33 cellular contexts compared by ENCODE assay signal in genomic region chr1:227111782-227112181, GRCh38.
"Had no signal": no experiment of that assay in that cellular context is flagged by ENCODE, and none has a peak within 500 bp of the region (broad histone marks: within the 10 kb centered on the region; RNA-seq: fewer than 3 reads in every experiment).

No MANE protein-coding gene starts in this region.

- H3K4me1 ChIP-seq: adrenal gland, ascending aorta, body of pancreas, breast epithelium had no signal

- H3K27me3 ChIP-seq: adrenal gland, ascending aorta, body of pancreas, brain microvascular endothelial cell, breast epithelium, cardiac muscle cell had no signal

- H3K9me3 ChIP-seq: adrenal gland, body of pancreas, breast epithelium had no signal

- H3K4me3 ChIP-seq: adrenal gland, ascending aorta, body of pancreas, breast epithelium, cardiac muscle cell had no signal

- H3K36me3 ChIP-seq: adrenal gland, breast epithelium, cardiac muscle cell had no signal

- FAIRE-seq: astrocyte, bronchial epithelial cell had no signal

- ATAC-seq: activated naive CD4-positive, alpha-beta T cell treated with anti-CD3 and anti-CD28 coated beads, Interleukin-2, amount 50 U/mL, for 72 hours; activated naive CD8-positive, alpha-beta T cell treated with anti-CD3 and anti-CD28 coated beads, Interleukin-2, amount 50 U/mL, for 24 hours; activated T-cell treated with anti-CD3 and anti-CD28 coated beads, Interleukin-2, amount 50 U/mL, for 4 hours; activated T-cell treated with anti-CD3 and anti-CD28 coated beads, Interleukin-2, amount 50 U/mL, for 72 hours; activated T-helper 17 cell treated with anti-CD3 and anti-CD28 coated beads, Interleukin-2, amount 50 U/mL, for 72 hours; body of pancreas had no signal

- H3K27ac ChIP-seq: adrenal gland, ascending aorta, body of pancreas, brain microvascular endothelial cell, breast epithelium, cardiac muscle cell had no signal

- DNase-seq: activated effector memory CD4-positive, alpha-beta T cell treated with anti-CD3 and anti-CD28 coated beads, Interleukin-2, amount 50 U/mL, for 16 hours; activated effector memory CD4-positive, alpha-beta T cell treated with Interleukin-2 at 50 U/mL for 16 hours; activated gamma-delta T cell; activated gamma-delta T cell treated with Interleukin-2 at 50 U/mL for 16 hours; activated naive CD4-positive, alpha-beta T cell; activated naive CD4-positive, alpha-beta T cell treated with anti-CD3 and anti-CD28 coated beads for 36 hours; activated naive CD4-positive, alpha-beta T cell treated with anti-CD3 and anti-CD28 coated beads, Interleukin-2, amount 10 ng/mL, durations not matched to agents 7 days and 5 days; activated naive CD4-positive, alpha-beta T cell treated with anti-CD3 and anti-CD28 coated beads, Interleukin-2, amount 50 U/mL, for 16 hours; activated naive CD4-positive, alpha-beta T cell treated with Interleukin-2 at 50 U/mL for 16 hours; activated naive CD8-positive, alpha-beta T cell treated with anti-CD3 and anti-CD28 coated beads for 36 hours; activated naive CD8-positive, alpha-beta T cell treated with anti-CD3 and anti-CD28 coated beads, Interleukin-2, amount 10 ng/mL, durations not matched to agents 7 days and 5 days; activated naive CD8-positive, alpha-beta T cell treated with anti-CD3 and anti-CD28 coated beads, Interleukin-2, amount 50 U/mL, for 24 hours; activated T-cell treated with anti-CD3 and anti-CD28 coated beads, Interleukin-2, amount 50 U/mL, for 24 hours; activated T-cell treated with anti-CD3 and anti-CD28 coated beads, Interleukin-2, amount 50 U/mL, for 4 hours; activated T-cell treated with anti-CD3 and anti-CD28 coated beads, Interleukin-2, amount 50 U/mL, for 48 hours; activated T-cell treated with anti-CD3 and anti-CD28 coated beads, Interleukin-2, amount 50 U/mL, for 72 hours; adrenal gland; amniotic stem cell; amygdala; anterior cingulate cortex; aorta; body of pancreas; brain microvascular endothelial cell; caudate nucleus; central memory CD4-positive, alpha-beta T cell; cerebellar nuclear complex had no signal
